Comparison of ENCODE assay signal across 15 cellular contexts in genomic region chr5:171893290-171893890, GRCh38.
A peak's percentile ranks its signal among the peaks of the same experiment; 100 is the strongest.
DNase-seq lines count a peak whose midpoint lies in the region; ATAC-seq, FAIRE-seq and TF ChIP-seq lines count a peak whose summit lies in the region.
"Had no signal": no experiment of that assay in that cellular context is flagged by ENCODE, and none has a peak within 500 bp of the region (broad histone marks: within the 10 kb centered on the region; RNA-seq: fewer than 3 reads in every experiment).

No MANE protein-coding gene starts in this region.

- H3K27me3 Mint-ChIP-seq in HFFc6 (ENCODE audit: insufficient read depth): peaks cover 1% of the 10 kb centered on the region

- H3K4me2 ChIP-seq in GM12878 (ENCODE audit: control insufficient read depth, insufficient read depth) (no peak overlapping the region), neural cell (ENCODE audit: low read length) (no peak overlapping the region)

- POLR2A ChIA-PET in GM12878 (lab: Charles Lee): interaction anchor here (0.7 kb wide), 1 partner anchor 1143 kb away, joined by 3 read pairs; no protein-coding TSS in a partner anchor

- intact Hi-C loops in GM12878 (cut with micrococcal nuclease; ENCODE audit: unreplicated experiment): no loop called here
- intact Hi-C loops in adrenal gland (cut with DNase I): loop anchor here in 1 of 2 donors (10.0 kb wide), 1 partner anchor 469 kb away; no protein-coding TSS in a partner anchor
- intact Hi-C loops in stomach (cut with DNase I; ENCODE audit: low total_unique reads): no loop called here

- TF ChIP-seq RAD21 in GM12878 (IDR thresholded peaks at IDR 0.05; ENCODE audit: insufficient read depth, low read depth, low read length): no peak
- TF ChIP-seq RAD21 in neural cell (conservative IDR thresholded peaks at IDR 0.05): no peak

- TF ChIP-seq CTCF in HFFc6 (IDR thresholded peaks at IDR 0.05): no peak
- no peak for TF ChIP-seq CTCF in GM12878 (IDR thresholded peaks at IDR 0.05 in 2 of 3, conservative IDR thresholded peaks at IDR 0.05 in 1 of 3; ENCODE audit: control insufficient read depth in 2 of 3, extremely low read depth in 1 of 3, insufficient read depth in 1 of 3, low read depth in 3 of 3, low read length in 3 of 3)
- TF ChIP-seq CTCF in neural cell (IDR thresholded peaks at IDR 0.05; ENCODE audit: poor library complexity, severe bottlenecking): no peak
- no peak for TF ChIP-seq CTCF in adrenal gland (IDR thresholded peaks at IDR 0.05)
- TF ChIP-seq CTCF in stomach (IDR thresholded peaks at IDR 0.05): no peak

- H2AFZ ChIP-seq in GM12878 (ENCODE audit: control insufficient read depth, low read depth, low read length) (no peak overlapping the region), neural cell (ENCODE audit: low read depth, low read length) (no peak overlapping the region)

- TF ChIP-seq POLR2A in GM12878 (IDR thresholded peaks at IDR 0.05; ENCODE audit: low read depth, low read length): no peak
- TF ChIP-seq POLR2A in adrenal gland (IDR thresholded peaks at IDR 0.05): no peak
- TF ChIP-seq POLR2A in stomach (IDR thresholded peaks at IDR 0.05): no peak

- no peaks in the 10 kb centered on the region for H3K4me1 ChIP-seq in GM12878 (ENCODE audit: control insufficient read depth, insufficient read depth, low read length)
- peaks cover 0 to 8% of the 10 kb centered on the region in 2 donors for H3K4me1 ChIP-seq in adrenal gland (replicated peaks in 1 of 2)
- peaks cover 0 to 9% (median 0%) of the 10 kb centered on the region in 4 donors for H3K4me1 ChIP-seq in stomach

- H3K27ac ChIP-seq in GM12878 (ENCODE audit: control insufficient read depth, insufficient read depth) (no peak overlapping the region), neural cell (ENCODE audit: low read length) (peak overlapping the region; percentile 25), adrenal gland (no peak overlapping the region), stomach (no peak overlapping the region)
- H3K27ac ChIP-seq: body of pancreas, thoracic aorta had no signal

- BruUV-seq in GM12878 (replicated peaks; lab: Mats Ljungman, UMichigan): no TSS peak

- H3K9me3 Mint-ChIP-seq in HFFc6: no peaks in the 10 kb centered on the region

- peaks cover 24% of the 10 kb centered on the region for H3K36me3 Mint-ChIP-seq in HFFc6 (ENCODE audit: low read depth)

- no peak for ATAC-seq in GM12878
- ATAC-seq: body of pancreas had no signal

- H4K20me1 ChIP-seq in GM12878 (ENCODE audit: control insufficient read depth, insufficient read depth): no peaks in the 10 kb centered on the region
- no peaks in the 10 kb centered on the region for H4K20me1 ChIP-seq in neural cell (ENCODE audit: insufficient read depth)

- H3K4me1 Mint-ChIP-seq in HFFc6 (ENCODE audit: low read depth): peaks cover 25% of the 10 kb centered on the region

- peaks cover 1 to 15% of the 10 kb centered on the region in 2 experiments for H3K36me3 ChIP-seq in GM12878 (ENCODE audit: control insufficient read depth in 2 of 2, insufficient read depth in 2 of 2, low read length in 1 of 2)
- no peaks in the 10 kb centered on the region for H3K36me3 ChIP-seq in neural cell (ENCODE audit: insufficient read depth, low read length)
- H3K36me3 ChIP-seq in adrenal gland (replicated peaks in 1 of 2): peaks cover 0 to 9% of the 10 kb centered on the region in 2 donors
- peaks cover 13 to 88% (median 67%) of the 10 kb centered on the region in 4 donors for H3K36me3 ChIP-seq in stomach

- H3F3A ChIP-seq in neural cell (ENCODE audit: insufficient read depth, low read length, poor library complexity, severe bottlenecking): no peaks in the 10 kb centered on the region

- H3K79me2 ChIP-seq in GM12878 (ENCODE audit: control insufficient read depth, insufficient read depth, low read length): no peaks in the 10 kb centered on the region
- no peaks in the 10 kb centered on the region for H3K79me2 ChIP-seq in neural cell (replicated peaks; ENCODE audit: insufficient read depth, low read length)

- peak; percentile 23 for FAIRE-seq in GM12878 (lab: Jason Lieb, UNC)
- FAIRE-seq: A204.1 had no signal

- DNase-seq in NCI-H1694 (lab: John Stamatoyannopoulos, UW): peak; percentile 3
- no peak for DNase-seq in NCI-H1694 treated with DMSO at 0.1 percent for 48 hours (lab: John Stamatoyannopoulos, UW)
- DNase-seq in HFFc6: peak; percentile 82
- DNase-seq in GM12878 (ENCODE audit: low read depth, low spot score): no peak
- DNase-seq in adrenal gland: no peak
- no peak for DNase-seq in stomach
- no peak for DNase-seq in mucosa of gallbladder (ENCODE audit: low spot score)
- DNase-seq: body of pancreas, DMS153, KG1, right cardiac atrium, T1000 had no signal

- H3K27me3 ChIP-seq in GM12878 (replicated peaks in 1 of 2; ENCODE audit: control insufficient read depth in 2 of 2, insufficient read depth in 2 of 2, low read length in 1 of 2): no peaks in the 10 kb centered on the region
- H3K27me3 ChIP-seq in neural cell (ENCODE audit: insufficient read depth, low read depth, low read length): no peaks in the 10 kb centered on the region
- no peaks in the 10 kb centered on the region for H3K27me3 ChIP-seq in adrenal gland
- H3K27me3 ChIP-seq in stomach: no peaks in the 10 kb centered on the region
- H3K27me3 ChIP-seq: body of pancreas had no signal

- H3K9ac ChIP-seq in GM12878 (ENCODE audit: control insufficient read depth, insufficient read depth, low read length): no peak overlapping the region
- no peak overlapping the region for H3K9ac ChIP-seq in neural cell (ENCODE audit: low read length)

- in situ Hi-C loops in GM12878 (cut with MboI): no loop called here

- CTCF ChIA-PET in GM12878 (lab: Yijun Ruan, JAX): interaction anchor here (0.9 to 1.2 kb wide), 5 partner anchors 10 to 22 kb away, joined by 3 to 7 read pairs (median 4); no protein-coding TSS in a partner anchor

- 77% methylated on average over 4 of the region's 4 CpGs for WGBS in GM12878 (ENCODE audit: insufficient coverage, insufficient replicate concordance, low lambda C conversion rate, missing lambda C conversion rate)
- 88 to 94% (median 91%) methylated on average over 4 of the region's 4 CpGs for WGBS in adrenal gland, 4 donors
- 76 to 93% (median 88%) methylated on average over 4 of the region's 4 CpGs for WGBS in stomach, 5 donors

- peak overlapping the region; percentile 71 for H3K27ac Mint-ChIP-seq in HFFc6

- H3K4me3 ChIP-seq in GM12878 (no peak overlapping the region), neural cell (ENCODE audit: low read length) (no peak overlapping the region), adrenal gland (no peak overlapping the region), stomach (no peak overlapping the region)
- H3K4me3 ChIP-seq: body of pancreas, thoracic aorta had no signal

- H3K9me3 ChIP-seq in GM12878 (replicated peaks; ENCODE audit: control insufficient read depth, insufficient read depth, low read length) (no peaks in the 10 kb centered on the region), neural cell (ENCODE audit: low read length) (no peaks in the 10 kb centered on the region), adrenal gland (replicated peaks in 1 of 3) (no peaks in the 10 kb centered on the region), stomach (no peaks in the 10 kb centered on the region)
- H3K9me3 ChIP-seq: body of pancreas, thoracic aorta had no signal

- H3K9me2 ChIP-seq in neural cell (ENCODE audit: insufficient read depth, low read length): no peaks in the 10 kb centered on the region

- RAD21 ChIA-PET in GM12878 (lab: Charles Lee; ENCODE audit: unreplicated experiment): no interaction called here

- peak overlapping the region; percentile 26; the same call in 1 of the 2 replicates for H3K4me3 Mint-ChIP-seq in HFFc6

- SMC1A ChIA-PET in GM12878 (lab: Charles Lee; ENCODE audit: uncharacterized antibody, unreplicated experiment): interaction anchor here (1.1 to 1.2 kb wide), 2 partner anchors 8 to 66 kb away, joined by 3 to 4 read pairs; no protein-coding TSS in a partner anchor

- TF ChIP-seq EP300 in GM12878 (IDR thresholded peaks at IDR 0.05; ENCODE audit: borderline replicate concordance in 1 of 2, control insufficient read depth in 1 of 2, low read depth in 2 of 2, low read length in 2 of 2) (no peak), neural cell (conservative IDR thresholded peaks at IDR 0.05; ENCODE audit: poor library complexity, severe bottlenecking) (no peak), stomach (IDR thresholded peaks at IDR 0.05) (no peak)

TF ChIP-seq in GM12878, 131 proteins besides CTCF, POLR2A, EP300 and RAD21 (continues in another document):
- TF ChIP-seq BCL11A (IDR thresholded peaks at IDR 0.05; ENCODE audit: low read depth, low read length): no peak
- TF ChIP-seq ZBED1 (IDR thresholded peaks at IDR 0.05; ENCODE audit: borderline replicate concordance): no peak
- TF ChIP-seq KDM1A (IDR thresholded peaks at IDR 0.05; ENCODE audit: borderline replicate concordance): no peak
- no peak for TF ChIP-seq MTA3 (IDR thresholded peaks at IDR 0.05; ENCODE audit: borderline replicate concordance, low read length)
- TF ChIP-seq JUNB (IDR thresholded peaks at IDR 0.05): no peak

TF ChIP-seq in neural cell, 6 proteins besides CTCF, POLR2A, EP300 and RAD21 (continues in another document):
- TF ChIP-seq TAF1 (IDR thresholded peaks at IDR 0.05; ENCODE audit: low read depth): no peak
- TF ChIP-seq REST (IDR thresholded peaks at IDR 0.05; ENCODE audit: borderline replicate concordance): no peak
- TF ChIP-seq SMC3 (conservative IDR thresholded peaks at IDR 0.05; ENCODE audit: poor library complexity): no peak
- no peak for TF ChIP-seq POLR2AphosphoS5 (IDR thresholded peaks at IDR 0.05)

Comparison
In these comparisons a context has a peak if more than half of its experiments do, and no peak if none do; other contexts are left out.
1. DNase-seq: peak in NCI-H1694 (single experiment) and HFFc6 (single experiment); none in NCI-H1694 treated with DMSO at 0.1 percent for 48 hours (single experiment), GM12878 (single experiment), adrenal gland (0 of 7), stomach (single experiment) and mucosa of gallbladder (single experiment).